Comparison of ENCODE assay signal across 18 cellular contexts in the genomic region with DNA sequence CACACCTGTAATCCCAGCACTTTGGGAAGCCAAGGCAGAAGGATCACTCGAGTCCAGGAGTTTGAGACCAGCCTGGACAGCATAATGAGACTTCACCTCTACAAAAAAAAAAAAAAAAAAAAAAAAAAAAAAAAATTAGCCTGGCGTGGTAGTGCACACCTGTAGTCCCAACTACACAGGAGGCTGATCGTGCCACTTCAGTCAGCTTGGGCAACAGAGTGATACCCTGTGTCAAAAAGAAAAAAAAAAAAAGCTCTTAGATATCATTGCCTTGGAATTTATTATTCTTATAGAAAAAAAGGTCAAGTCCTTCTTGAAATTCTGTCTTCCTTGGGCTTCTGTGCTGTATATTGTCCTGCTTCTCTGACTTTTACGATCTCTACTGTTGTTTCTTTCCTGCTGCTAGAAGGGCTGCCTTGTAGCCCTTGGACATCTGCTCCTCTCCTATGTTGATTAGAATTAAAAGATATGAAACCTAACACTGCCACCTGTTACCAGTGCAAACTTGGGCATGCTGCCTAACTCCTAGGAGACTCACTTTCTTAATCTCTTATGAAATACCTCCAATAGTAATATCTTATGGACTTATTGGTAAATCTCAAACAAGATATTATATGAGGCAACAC. TPM values are rescaled to one million over a fixed set of nuclear protein-coding genes. Genes with fewer than 3 reads are reported as not detected.
DNase-seq lines count a peak whose midpoint lies in the region; ATAC-seq, FAIRE-seq and TF ChIP-seq lines count a peak whose summit lies in the region.
"Had no signal": no experiment of that assay in that cellular context is flagged by ENCODE, and none has a peak within 500 bp of the region (broad histone marks: within the 10 kb centered on the region; RNA-seq: fewer than 3 reads in every experiment).

No MANE protein-coding gene starts in this region.

- no peaks in the 10 kb centered on the region for H3K27me3 ChIP-seq in OCI-LY1 (ENCODE audit: insufficient read depth, low read length)
- H3K27me3 ChIP-seq in pancreas = no peaks in the 10 kb centered on the region
- H3K27me3 ChIP-seq: BE2C, upper lobe of right lung had no signal

- ATAC-seq in pancreas = peak; percentile 75 to 91 (median 84)
- ATAC-seq: upper lobe of right lung had no signal

- H3K4me2 ChIP-seq in OCI-LY1 (ENCODE audit: low read length) = peak overlapping the region; percentile 80

- intact Hi-C loops in pancreas (cut with DNase I) = no loop called here

- H3K36me3 ChIP-seq in OCI-LY1 (ENCODE audit: insufficient read depth, low read length) (peaks cover 8% of the 10 kb centered on the region), pancreas (no peaks in the 10 kb centered on the region)
- H3K36me3 ChIP-seq: BE2C had no signal

- H4K20me1 ChIP-seq in OCI-LY1 (ENCODE audit: insufficient read depth, low read length) = no peaks in the 10 kb centered on the region

- no peaks in the 10 kb centered on the region for H3K9me3 Mint-ChIP-seq in activated T-cell treated with anti-CD3 and anti-CD28 coated beads, Interleukin-2, amount 50 U/mL, for 24 hours
- H3K9me3 Mint-ChIP-seq: central memory CD8-positive, alpha-beta T cell had no signal

- peaks cover 32% of the 10 kb centered on the region for H3K4me1 Mint-ChIP-seq in activated T-cell treated with anti-CD3 and anti-CD28 coated beads, Interleukin-2, amount 50 U/mL, for 24 hours (ENCODE audit: low read depth)

- H3K36me3 Mint-ChIP-seq in activated T-cell treated with anti-CD3 and anti-CD28 coated beads, Interleukin-2, amount 50 U/mL, for 24 hours (ENCODE audit: low read depth) = peaks cover 10% of the 10 kb centered on the region

- no peak overlapping the region for H2AFZ ChIP-seq in OCI-LY1 (ENCODE audit: low read length)

- peaks cover 85% of the 10 kb centered on the region for H3K4me1 ChIP-seq in OCI-LY1 (ENCODE audit: insufficient read depth, low read length, severe bottlenecking)
- peaks cover 7 to 23% (median 18%) of the 10 kb centered on the region in 3 donors for H3K4me1 ChIP-seq in pancreas
- H3K4me1 ChIP-seq: BE2C had no signal

- H3K9me3 ChIP-seq in OCI-LY1 (ENCODE audit: low read length) = no peaks in the 10 kb centered on the region
- no peaks in the 10 kb centered on the region for H3K9me3 ChIP-seq in pancreas
- H3K9me3 ChIP-seq: BE2C, upper lobe of right lung had no signal

- H3K27ac Mint-ChIP-seq in activated T-cell treated with anti-CD3 and anti-CD28 coated beads, Interleukin-2, amount 50 U/mL, for 24 hours = no peak overlapping the region
- H3K27ac Mint-ChIP-seq: activated naive CD8-positive, alpha-beta T cell had no signal

- H3F3A ChIP-seq in OCI-LY1 (ENCODE audit: insufficient read depth, low read length) = peaks cover 4% of the 10 kb centered on the region; the same call in 1 of the 2 replicates

- H3K4me3 Mint-ChIP-seq in activated T-cell treated with anti-CD3 and anti-CD28 coated beads, Interleukin-2, amount 50 U/mL, for 24 hours = no peak overlapping the region
- H3K4me3 Mint-ChIP-seq: activated naive CD8-positive, alpha-beta T cell; central memory CD8-positive, alpha-beta T cell had no signal

- peak overlapping the region; percentile 4 for H3K9ac ChIP-seq in OCI-LY1 (ENCODE audit: low read length)

- H3K27me3 Mint-ChIP-seq in activated T-cell treated with anti-CD3 and anti-CD28 coated beads, Interleukin-2, amount 50 U/mL, for 24 hours = no peaks in the 10 kb centered on the region
- H3K27me3 Mint-ChIP-seq: activated naive CD8-positive, alpha-beta T cell; central memory CD8-positive, alpha-beta T cell had no signal

- no peaks in the 10 kb centered on the region for H3K9me2 ChIP-seq in OCI-LY1 (ENCODE audit: low read depth, low read length)

- H3K4me3 ChIP-seq in OCI-LY1 (ENCODE audit: low read depth, low read length, poor library complexity, severe bottlenecking) (peak overlapping the region; percentile 76), pancreas (peak overlapping the region in 1 of 4 donors; percentile 15)
- H3K4me3 ChIP-seq: upper lobe of right lung had no signal

- peak; percentile 60 for DNase-seq in G401 (ENCODE audit: low spot score)
- peak; percentile 42 for DNase-seq in NCI-H2029 (lab: John Stamatoyannopoulos, UW)
- DNase-seq in pancreas = peak in 4 of 6 donors; percentile 36 to 59 (median 44)
- no peak for DNase-seq in activated T-cell treated with anti-CD3 and anti-CD28 coated beads, Interleukin-2, amount 50 U/mL, for 24 hours
- DNase-seq in SIG-M5 (lab: John Stamatoyannopoulos, UW) = no peak
- DNase-seq in retina = no peak
- DNase-seq in stimulated activated CD4-positive, alpha-beta T cell treated with anti-CD3 and anti-CD28 coated beads, Interleukin-1b, Interleukin-23, amount 100 ng/mL, for 48 hours = no peak
- DNase-seq: activated CD8-positive, alpha-beta memory T cell treated with anti-CD3 and anti-CD28 coated beads, Interleukin-2, amount 50 U/mL, for 4 hours; BE2C; EL; kidney glomerular epithelial cell; stimulated activated CD8-positive, alpha-beta memory T cell treated with anti-CD3 and anti-CD28 coated beads, Interleukin-4, amount 100 ng/mL, for 48 hours; upper lobe of right lung had no signal

- H3K27ac ChIP-seq in OCI-LY1 (ENCODE audit: low read depth, low read length, poor library complexity, severe bottlenecking) (peak overlapping the region; percentile 99), pancreas (peak overlapping the region in 2 of 4 donors; percentile 53 to 56)
- H3K27ac ChIP-seq: epithelial cell of prostate, upper lobe of right lung had no signal

- in situ Hi-C loops in G401 (cut with HindIII; ENCODE audit: low sequenced_read_pairs) = no loop called here

- 30 to 45% methylated on average over 4 of the region's 4 CpGs for WGBS in pancreas, 2 donors

- TF ChIP-seq CTCF in OCI-LY1 (IDR thresholded peaks at IDR 0.05; ENCODE audit: low read length) (no peak), pancreas (IDR thresholded peaks at IDR 0.05) (no peak)

- H3K79me2 ChIP-seq in OCI-LY1 (ENCODE audit: insufficient read depth, low read length) = no peaks in the 10 kb centered on the region; the same call in 1 of the 2 replicates

- FAIRE-seq in pancreas (lab: Jason Lieb, UNC) = no peak
- FAIRE-seq: GM19239 had no signal

RNA-seq across cellular contexts. Expression of gene TMEM19, which starts 5.7 kb away (rescaled TPM):
- 21.0 and 34.6 TPM in 2 replicates for total RNA-seq in G401 (2014; rRNA removed; shearing (Covaris generic))
- 10 to 100 TPM in 2 of 6 donors, 1 to 10 TPM in 4; 5.8 to 14.8 (median 7.9) TPM for total RNA-seq in pancreas
- polyA plus RNA-seq in pancreas = 1 to 10 TPM; 3.8 to 9.3 TPM

RNA-seq across cellular contexts. Expression of gene THAP2, which starts 27.5 kb away (rescaled TPM):
- total RNA-seq in G401 (2014; rRNA removed; shearing (Covaris generic)) = 6.0 and 10.0 TPM in 2 replicates
- 1 to 10 TPM; 1.2 to 4.3 (median 2.3) TPM for total RNA-seq in pancreas
- polyA plus RNA-seq in pancreas = 1 to 10 TPM; 1.1 to 3.1 TPM

RNA-seq across cellular contexts. Expression of gene ZFC3H1, which starts 28.0 kb away (rescaled TPM):
- 9.7 and 11.8 TPM in 2 replicates for total RNA-seq in G401 (2014; rRNA removed; shearing (Covaris generic))
- total RNA-seq in pancreas = 10 to 100 TPM in 5 of 6 donors, 1 to 10 TPM in 1; 8.6 to 32.6 (median 18.2) TPM
- polyA plus RNA-seq in pancreas = 10 to 100 TPM; 19.1 to 20.3 TPM

Comparison
In these comparisons a context has a peak if more than half of its experiments do, and no peak if none do; other contexts are left out.
1. DNase-seq: peak in G401 (single experiment), NCI-H2029 (single experiment) and pancreas (4 of 6); none in activated T-cell treated with anti-CD3 and anti-CD28 coated beads, Interleukin-2, amount 50 U/mL, for 24 hours (single experiment), SIG-M5 (single experiment), retina (single experiment) and stimulated activated CD4-positive, alpha-beta T cell treated with anti-CD3 and anti-CD28 coated beads, Interleukin-1b, Interleukin-23, amount 100 ng/mL, for 48 hours (single experiment).